16 cellular contexts compared by ENCODE assay signal in genomic region chr10:35486297-35486991, GRCh38.
A peak's percentile ranks its signal among the peaks of the same experiment; 100 is the strongest.
DNase-seq lines count a peak whose midpoint lies in the region; ATAC-seq and TF ChIP-seq lines count a peak whose summit lies in the region.
"Had no signal": no experiment of that assay in that cellular context is flagged by ENCODE, and none has a peak within 500 bp of the region (broad histone marks: within the 10 kb centered on the region; RNA-seq: fewer than 3 reads in every experiment).

No MANE protein-coding gene starts in this region.

- intact Hi-C loops in activated B cell treated with CpG ODN at 0.5 μM for 24 hours (cut with micrococcal nuclease) = no loop called here
- intact Hi-C loops in right lobe of liver (cut with DNase I) = no loop called here

- POLR2A ChIA-PET in activated B cell treated with CpG ODN at 0.5 μM for 24 hours (lab: Charles Lee) = no interaction called here

- peaks cover 0 to 7% of the 10 kb centered on the region in 2 donors for H3K36me3 Mint-ChIP-seq in activated naive CD4-positive, alpha-beta T cell treated with anti-CD3 and anti-CD28 coated beads, Interleukin-2, amount 50 U/mL, for 72 hours
- peaks cover 46% of the 10 kb centered on the region for H3K36me3 Mint-ChIP-seq in activated B cell treated with CpG ODN at 0.5 μM for 24 hours (ENCODE audit: low read depth)
- H3K36me3 Mint-ChIP-seq: natural killer cell had no signal

- H3K27me3 Mint-ChIP-seq in activated B cell treated with CpG ODN at 0.5 μM for 24 hours = no peaks in the 10 kb centered on the region
- H3K27me3 Mint-ChIP-seq: type B pancreatic cell had no signal

- CTCF ChIA-PET in activated B cell treated with CpG ODN at 0.5 μM for 24 hours (lab: Charles Lee) = no interaction called here

- H3K27ac Mint-ChIP-seq in activated naive CD4-positive, alpha-beta T cell treated with anti-CD3 and anti-CD28 coated beads, Interleukin-2, amount 50 U/mL, for 72 hours = peak overlapping the region; percentile 4 to 24
- H3K27ac Mint-ChIP-seq in activated B cell treated with CpG ODN at 0.5 μM for 24 hours = peak overlapping the region; percentile 15
- H3K27ac Mint-ChIP-seq: activated naive CD4-positive, alpha-beta T cell treated with anti-CD3 and anti-CD28 coated beads for 36 hours; endodermal cell; type B pancreatic cell had no signal

- DNase-seq in activated naive CD4-positive, alpha-beta T cell treated with anti-CD3 and anti-CD28 coated beads, Interleukin-2, amount 50 U/mL, for 72 hours (ENCODE audit: low spot score in 2 of 2) = no peak
- no peak for DNase-seq in activated naive CD4-positive, alpha-beta T cell treated with anti-CD3 and anti-CD28 coated beads, Interleukin-2, amount 50 U/mL, for 16 hours
- DNase-seq in activated B cell treated with CpG ODN at 0.5 μM for 24 hours = no peak
- DNase-seq in right lobe of liver = no peak
- DNase-seq in upper lobe of left lung = peak in 1 of 2 donors; percentile 31
- DNase-seq in NCI-H1694 (lab: John Stamatoyannopoulos, UW) = no peak
- no peak for DNase-seq in NK-92 treated with Interleukin-12 subunit alpha and Interleukin-12 subunit beta, amount 100 ng/mL, for 24 hours (lab: John Stamatoyannopoulos, UW)
- DNase-seq: activated naive CD4-positive, alpha-beta T cell treated with anti-CD3 and anti-CD28 coated beads for 36 hours; COR-L47; endodermal cell; natural killer cell; NCI-H1092 treated with DMSO at 0.1 percent for 48 hours had no signal

- 77% methylated on average over 5 of the region's 5 CpGs for WGBS in right lobe of liver (ENCODE audit: insufficient coverage, low coverage, low lambda C conversion rate, missing lambda C conversion rate)
- WGBS in upper lobe of left lung, 2 donors = 38 to 52% methylated on average over 5 of the region's 5 CpGs

- H3K9me3 ChIP-seq in right lobe of liver (no peaks in the 10 kb centered on the region), upper lobe of left lung (no peaks in the 10 kb centered on the region)
- H3K9me3 ChIP-seq: breast epithelium had no signal

- TF ChIP-seq CTCF in activated B cell treated with CpG ODN at 0.5 μM for 24 hours (IDR thresholded peaks at IDR 0.05) (no peak), right lobe of liver (IDR thresholded peaks at IDR 0.05) (no peak), upper lobe of left lung (IDR thresholded peaks at IDR 0.05) (no peak)

- TF ChIP-seq POLR2A in right lobe of liver (IDR thresholded peaks at IDR 0.05) (no peak), upper lobe of left lung (IDR thresholded peaks at IDR 0.05) (no peak)

- H3K4me1 Mint-ChIP-seq in activated B cell treated with CpG ODN at 0.5 μM for 24 hours = peaks cover 24% of the 10 kb centered on the region

- TF ChIP-seq EP300 in upper lobe of left lung (IDR thresholded peaks at IDR 0.05) = no peak

- H3K27ac ChIP-seq in right lobe of liver (peak overlapping the region in 1 of 3 donors; percentile 16), upper lobe of left lung (peak overlapping the region in 3 of 4 donors; percentile 26 to 71 (median 28))

- no peaks in the 10 kb centered on the region for H3K9me3 Mint-ChIP-seq in activated naive CD4-positive, alpha-beta T cell treated with anti-CD3 and anti-CD28 coated beads, Interleukin-2, amount 50 U/mL, for 72 hours
- H3K9me3 Mint-ChIP-seq in activated B cell treated with CpG ODN at 0.5 μM for 24 hours = no peaks in the 10 kb centered on the region
- H3K9me3 Mint-ChIP-seq: activated naive CD4-positive, alpha-beta T cell treated with anti-CD3 and anti-CD28 coated beads for 36 hours; endodermal cell; natural killer cell; type B pancreatic cell had no signal

- no peak overlapping the region for H3K4me3 Mint-ChIP-seq in activated B cell treated with CpG ODN at 0.5 μM for 24 hours
- H3K4me3 Mint-ChIP-seq: activated naive CD4-positive, alpha-beta T cell treated with anti-CD3 and anti-CD28 coated beads for 36 hours; endodermal cell; natural killer cell; type B pancreatic cell had no signal

- H3K4me3 ChIP-seq in right lobe of liver (no peak overlapping the region), upper lobe of left lung (no peak overlapping the region)
- H3K4me3 ChIP-seq: breast epithelium had no signal

- H3K27me3 ChIP-seq in right lobe of liver = no peaks in the 10 kb centered on the region
- H3K27me3 ChIP-seq in upper lobe of left lung = no peaks in the 10 kb centered on the region
- H3K27me3 ChIP-seq: breast epithelium had no signal

- no peak for ATAC-seq in activated naive CD4-positive, alpha-beta T cell treated with anti-CD3 and anti-CD28 coated beads, Interleukin-2, amount 50 U/mL, for 72 hours
- ATAC-seq in activated B cell treated with CpG ODN at 0.5 μM for 24 hours (ENCODE audit: low read depth) (no peak), right lobe of liver (peak; percentile 31 to 66 (median 33)), upper lobe of left lung (ENCODE audit: low FRiP score in 2 of 2) (peak in 1 of 2 donors; percentile 69), GM21576 (IDR thresholded peaks at IDR 0.05; ENCODE audit: unreplicated experiment) (no peak)
- ATAC-seq: activated CD4-positive, CD25-positive, alpha-beta regulatory T cell treated with anti-CD3 and anti-CD28 coated beads, Interleukin-2, amount 50 U/mL, for 24 hours had no signal

- H3K36me3 ChIP-seq in right lobe of liver = no peaks in the 10 kb centered on the region
- H3K36me3 ChIP-seq in upper lobe of left lung = peaks cover 0 to 3% (median 0%) of the 10 kb centered on the region in 4 donors
- H3K36me3 ChIP-seq: breast epithelium had no signal

- H3K4me1 ChIP-seq in right lobe of liver (peaks cover 0 to 18% (median 0%) of the 10 kb centered on the region in 4 donors), upper lobe of left lung (peaks cover 17 to 41% (median 19%) of the 10 kb centered on the region in 4 donors)
- H3K4me1 ChIP-seq: breast epithelium had no signal

Comparison
In these comparisons a context has a peak if more than half of its experiments do, and no peak if none do; other contexts are left out.
1. ATAC-seq: peak in right lobe of liver (4 of 4); none in activated naive CD4-positive, alpha-beta T cell treated with anti-CD3 and anti-CD28 coated beads, Interleukin-2, amount 50 U/mL, for 72 hours (0 of 2), activated B cell treated with CpG ODN at 0.5 μM for 24 hours (single experiment) and GM21576 (single experiment).